ENCODE assay signal across 14 cellular contexts in the genomic region with DNA sequence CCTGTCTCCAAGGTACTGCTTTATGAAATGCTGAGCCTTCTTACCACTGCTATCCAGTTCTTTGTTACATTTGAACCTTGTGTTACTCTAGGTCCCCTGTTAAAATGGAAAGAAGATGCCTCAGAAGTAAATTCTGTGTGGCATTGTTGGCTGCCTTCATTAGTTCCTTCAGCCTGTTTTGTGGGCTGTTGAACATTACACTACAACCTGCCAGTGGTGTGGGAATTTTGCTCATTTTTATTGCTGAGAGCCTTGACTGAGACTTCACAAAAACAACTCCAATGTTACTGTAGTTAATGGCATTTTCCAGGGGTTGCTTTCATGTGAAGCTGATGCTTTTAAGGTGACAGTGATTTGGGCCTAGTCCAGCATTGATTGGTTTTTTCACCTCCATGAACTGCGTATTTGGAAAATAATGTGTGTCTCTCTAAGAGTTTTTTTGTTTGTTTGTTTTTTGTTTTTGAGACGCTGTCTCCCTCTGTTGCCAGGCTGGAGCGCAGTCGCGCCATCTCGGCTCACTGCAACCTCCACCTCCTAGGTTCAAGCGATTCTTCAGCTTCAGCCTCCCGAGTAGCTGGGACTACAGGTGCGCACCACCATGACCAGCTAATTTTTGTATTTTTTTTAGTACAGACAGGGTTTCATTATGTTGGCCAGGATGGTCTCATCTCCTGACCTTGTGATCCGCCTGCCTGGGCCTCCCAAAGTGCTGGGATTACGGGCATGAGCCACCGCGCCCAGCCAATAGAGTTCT. TPM values are rescaled to one million over a fixed set of nuclear protein-coding genes. Genes with fewer than 3 reads are reported as not detected.
DNase-seq lines count a peak whose midpoint lies in the region; ATAC-seq and TF ChIP-seq lines count a peak whose summit lies in the region.
"Had no signal": no experiment of that assay in that cellular context is flagged by ENCODE, and none has a peak within 500 bp of the region (broad histone marks: within the 10 kb centered on the region; RNA-seq: fewer than 3 reads in every experiment).

No MANE protein-coding gene starts in this region.

- no peak overlapping the region for H3K4me3 ChIP-seq in skin epidermis
- no peak overlapping the region for H3K4me3 ChIP-seq in coronary artery
- H3K4me3 ChIP-seq: body of pancreas had no signal

- CTCF ChIA-PET in activated CD8-positive, alpha-beta memory T cell treated with anti-CD3 and anti-CD28 coated beads, Interleukin-2, amount 10 ng/mL, durations not matched to agents 7 days and 5 days (lab: Charles Lee) = interaction anchor here (1.1 to 4.4 kb wide), 3 partner anchors 14 to 55 kb away, joined by 3 to 18 read pairs (median 5); no protein-coding TSS in a partner anchor
- CTCF ChIA-PET in T-cell (lab: Charles Lee) = interaction anchor here in 1 of 2 donors (0.7 kb wide), 1 partner anchor 339 kb away, joined by 4 read pairs; no protein-coding TSS in a partner anchor

- no peaks in the 10 kb centered on the region for H3K27me3 Mint-ChIP-seq in activated CD8-positive, alpha-beta memory T cell treated with anti-CD3 and anti-CD28 coated beads, Interleukin-2, amount 10 ng/mL, durations not matched to agents 7 days and 5 days
- H3K27me3 Mint-ChIP-seq in T-cell (no peaks in the 10 kb centered on the region), glutamatergic neuron (ENCODE audit: unreplicated experiment) (peaks cover 12% of the 10 kb centered on the region)
- H3K27me3 Mint-ChIP-seq: naive thymus-derived CD8-positive, alpha-beta T cell had no signal

- H3K4me1 Mint-ChIP-seq in activated CD8-positive, alpha-beta memory T cell treated with anti-CD3 and anti-CD28 coated beads, Interleukin-2, amount 10 ng/mL, durations not matched to agents 7 days and 5 days = peaks cover 44% of the 10 kb centered on the region
- H3K4me1 Mint-ChIP-seq in T-cell = peaks cover 37 to 51% (median 47%) of the 10 kb centered on the region in 3 donors
- H3K4me1 Mint-ChIP-seq in glutamatergic neuron (ENCODE audit: low read depth, unreplicated experiment) = peaks cover 5% of the 10 kb centered on the region

- H3K36me3 Mint-ChIP-seq in activated CD8-positive, alpha-beta memory T cell treated with anti-CD3 and anti-CD28 coated beads, Interleukin-2, amount 10 ng/mL, durations not matched to agents 7 days and 5 days = peaks cover 22% of the 10 kb centered on the region
- H3K36me3 Mint-ChIP-seq in T-cell (peaks cover 2% of the 10 kb centered on the region), glutamatergic neuron (ENCODE audit: unreplicated experiment) (peaks cover 4% of the 10 kb centered on the region)

- TF ChIP-seq CTCF in glutamatergic neuron (IDR thresholded peaks at IDR 0.05; ENCODE audit: partially characterized antibody, unreplicated experiment) = no peak
- no peak for TF ChIP-seq CTCF in coronary artery (IDR thresholded peaks at IDR 0.05)

- no peak for DNase-seq in activated CD8-positive, alpha-beta memory T cell treated with anti-CD3 and anti-CD28 coated beads, Interleukin-2, amount 10 ng/mL, durations not matched to agents 7 days and 5 days
- no peak for DNase-seq in activated CD8-positive, alpha-beta memory T cell treated with anti-CD3 and anti-CD28 coated beads, Interleukin-2, amount 50 U/mL, for 4 hours
- DNase-seq in T-cell (no peak), glutamatergic neuron (no peak), coronary artery (ENCODE audit: low spot score) (no peak)
- DNase-seq: body of pancreas; immature natural killer cell; naive thymus-derived CD8-positive, alpha-beta T cell; NCI-H69; SW 1271 had no signal

- POLR2A ChIA-PET in T-cell (lab: Charles Lee) = interaction anchor here (0.6 to 0.7 kb wide), 2 partner anchors 11 to 18 kb away, joined by 3 to 4 read pairs; no protein-coding TSS in a partner anchor

- H3K4me3 Mint-ChIP-seq in activated CD8-positive, alpha-beta memory T cell treated with anti-CD3 and anti-CD28 coated beads, Interleukin-2, amount 10 ng/mL, durations not matched to agents 7 days and 5 days = no peak overlapping the region
- H3K4me3 Mint-ChIP-seq in T-cell (no peak overlapping the region), glutamatergic neuron (ENCODE audit: unreplicated experiment) (no peak overlapping the region)

- H3K27ac ChIP-seq in skin epidermis (peak overlapping the region in 14 of 21 experiments; percentile 5 to 98 (median 88)), coronary artery (no peak overlapping the region)

- peak overlapping the region; percentile 38 for H3K27ac Mint-ChIP-seq in activated CD8-positive, alpha-beta memory T cell treated with anti-CD3 and anti-CD28 coated beads, Interleukin-2, amount 10 ng/mL, durations not matched to agents 7 days and 5 days
- peak overlapping the region; percentile 22 to 38 for H3K27ac Mint-ChIP-seq in T-cell
- H3K27ac Mint-ChIP-seq in glutamatergic neuron (ENCODE audit: unreplicated experiment) = peak overlapping the region; percentile 59

- ATAC-seq in activated CD8-positive, alpha-beta memory T cell treated with anti-CD3 and anti-CD28 coated beads, Interleukin-2, amount 10 ng/mL, durations not matched to agents 7 days and 5 days = no peak
- ATAC-seq in T-cell (replicated peaks in 1 of 4) (no peak), GM19351 (IDR thresholded peaks at IDR 0.05; ENCODE audit: unreplicated experiment) (no peak), GM21528 (IDR thresholded peaks at IDR 0.05; ENCODE audit: low FRiP score, unreplicated experiment) (no peak)
- ATAC-seq: body of pancreas; esophagus mucosa; naive thymus-derived CD8-positive, alpha-beta T cell had no signal

- no peaks in the 10 kb centered on the region for H3K9me3 Mint-ChIP-seq in activated CD8-positive, alpha-beta memory T cell treated with anti-CD3 and anti-CD28 coated beads, Interleukin-2, amount 10 ng/mL, durations not matched to agents 7 days and 5 days (ENCODE audit: low read depth)
- H3K9me3 Mint-ChIP-seq in T-cell = no peaks in the 10 kb centered on the region
- peaks cover 9% of the 10 kb centered on the region for H3K9me3 Mint-ChIP-seq in glutamatergic neuron (ENCODE audit: unreplicated experiment)
- H3K9me3 Mint-ChIP-seq: immature natural killer cell; naive thymus-derived CD8-positive, alpha-beta T cell had no signal

RNA-seq across cellular contexts. Expression of a gene that starts 4.3 kb away (rescaled TPM):
- 10 to 100 TPM; 44.7 to 53.0 TPM for total RNA-seq in activated CD8-positive, alpha-beta memory T cell treated with anti-CD3 and anti-CD28 coated beads, Interleukin-2, amount 10 ng/mL, durations not matched to agents 7 days and 5 days
- total RNA-seq in T-cell (10 to 100 TPM; 15.1 to 35.1 (median 19.8) TPM), glutamatergic neuron (ENCODE audit: unreplicated experiment) (109 TPM)

RNA-seq across cellular contexts. Expression of a gene that starts 51.8 kb away (rescaled TPM):
- 10 to 100 TPM; 33.4 to 34.9 TPM for total RNA-seq in activated CD8-positive, alpha-beta memory T cell treated with anti-CD3 and anti-CD28 coated beads, Interleukin-2, amount 10 ng/mL, durations not matched to agents 7 days and 5 days
- total RNA-seq in T-cell (10 to 100 TPM in 4 of 5 donors, 1 to 10 TPM in 1; 8.6 to 20.2 (median 16.7) TPM), glutamatergic neuron (ENCODE audit: unreplicated experiment) (22.7 TPM)

Comparison
In these comparisons a context has a peak if more than half of its experiments do, and no peak if none do; other contexts are left out.
1. H3K27ac ChIP-seq: peak in skin epidermis (14 of 21); none in coronary artery (0 of 2).
2. Peak in every context shown above with its lines, with median percentiles within 50 percentile points of each other: H3K27ac Mint-ChIP-seq.